ENCODE assay signal across 1 cellular context in genomic region chr1:65687435-65688214, GRCh38.
TF ChIP-seq lines count a peak whose summit lies in the region.

No MANE protein-coding gene starts in this region.

TF ChIP-seq in HepG2, 621 proteins besides CTCF, POLR2A, EP300 and RAD21 (continued from another document and continues in another):
- TF ChIP-seq ATF6 (CRISPR knock-in tag; conservative IDR thresholded peaks at IDR 0.05) (no peak), PRDM15 (CRISPR knock-in tag; IDR thresholded peaks at IDR 0.05) (no peak), AFF4 (CRISPR knock-in tag; IDR thresholded peaks at IDR 0.05) (no peak), AKNA (CRISPR knock-in tag; IDR thresholded peaks at IDR 0.05; ENCODE audit: borderline replicate concordance) (no peak), CC2D1A (CRISPR knock-in tag; IDR thresholded peaks at IDR 0.05) (no peak), ZNF333 (CRISPR knock-in tag; IDR thresholded peaks at IDR 0.05; ENCODE audit: borderline replicate concordance) (no peak), ZNF572 (CRISPR knock-in tag; IDR thresholded peaks at IDR 0.05) (peak; percentile 80; the same call in 1 of the 2 replicates), MEIS1 (CRISPR knock-in tag; IDR thresholded peaks at IDR 0.05; ENCODE audit: borderline replicate concordance) (no peak), ZNF414 (CRISPR knock-in tag; IDR thresholded peaks at IDR 0.05) (no peak), ZFP91 (CRISPR knock-in tag; IDR thresholded peaks at IDR 0.05; ENCODE audit: borderline replicate concordance) (no peak), ZNF281 (CRISPR knock-in tag; IDR thresholded peaks at IDR 0.05; ENCODE audit: borderline replicate concordance) (no peak), ZMYM4 (CRISPR knock-in tag; IDR thresholded peaks at IDR 0.05) (peak; percentile 66; the same call in 1 of the 2 replicates), HNRNPLL (IDR thresholded peaks at IDR 0.05; ENCODE audit: low read depth, low read length, poor library complexity, severe bottlenecking) (no peak), MAFK (conservative IDR thresholded peaks at IDR 0.05 in 1 of 2, IDR thresholded peaks at IDR 0.05 in 1 of 2; ENCODE audit: low read length in 2 of 2) (no peak), ZNF276 (CRISPR knock-in tag; IDR thresholded peaks at IDR 0.05; ENCODE audit: low read depth) (no peak)
